In genomic region chr15:58227706-58228543, GRCh38 we compare ENCODE assay signal across 8 cellular contexts.
DNase-seq lines count a peak whose midpoint lies in the region; ATAC-seq and TF ChIP-seq lines count a peak whose summit lies in the region.

No MANE protein-coding gene starts in this region.

- no peaks in the 10 kb centered on the region for H3K4me1 ChIP-seq in HEK293 (ENCODE audit: control insufficient read depth, insufficient read depth, low read length)

- no peak for ATAC-seq in HG02870 (IDR thresholded peaks at IDR 0.05; ENCODE audit: unreplicated experiment)

- peak; percentile 30; the same call in 1 of the 2 replicates for TF ChIP-seq CTCF in HEK293 (tag by site-specific recombination; IDR thresholded peaks at IDR 0.05)

- no peaks in the 10 kb centered on the region for H3K36me3 ChIP-seq in HEK293 (ENCODE audit: control insufficient read depth in 2 of 2, insufficient read depth in 1 of 2, low read length in 2 of 2)

- CTCF ChIA-PET in HEK293 (lab: Yijun Ruan, JAX): interaction anchor here (0.6 to 1.6 kb wide), 9 partner anchors 9 to 1301 kb away, joined by 3 to 10 read pairs (median 4); no protein-coding TSS in a partner anchor
- CTCF ChIA-PET in activated CD4-positive, alpha-beta memory T cell treated with anti-CD3 and anti-CD28 coated beads, Interleukin-2, amount 10 ng/mL, durations not matched to agents 7 days and 5 days (lab: Charles Lee): interaction anchor here (0.6 to 1.7 kb wide), 30 partner anchors 10 to 1301 kb away, joined by 3 to 17 read pairs (median 4); partner anchors contain the start of gene MINDY2

- DNase-seq in Ammon's horn (ENCODE audit: low spot score): peak; percentile 89
- DNase-seq in NCI-H69 (lab: John Stamatoyannopoulos, UW): peak; percentile 92
- DNase-seq in activated CD4-positive, alpha-beta memory T cell treated with anti-CD3 and anti-CD28 coated beads, Interleukin-2, amount 10 ng/mL, durations not matched to agents 7 days and 5 days: peak; percentile 74
- DNase-seq in effector CD8-positive, alpha-beta T cell (lab: John Stamatoyannopoulos, UW): peak; percentile 13
- DNase-seq in lung microvascular endothelial cell (ENCODE audit: low read depth in 2 of 2): peak; percentile 80 to 90
- DNase-seq in stimulated activated CD8-positive, alpha-beta memory T cell treated with anti-CD3 and anti-CD28 coated beads, Interleukin-2, amount 100 ng/mL, for 1 hour (ENCODE audit: low read depth in 2 of 2): peak; percentile 14 to 28

- H3K27ac ChIP-seq in HEK293 (ENCODE audit: extremely low read depth, low read depth, low read length): no peak overlapping the region

- H3K27me3 Mint-ChIP-seq in activated CD4-positive, alpha-beta memory T cell treated with anti-CD3 and anti-CD28 coated beads, Interleukin-2, amount 10 ng/mL, durations not matched to agents 7 days and 5 days: peaks cover 20% of the 10 kb centered on the region

- POLR2A ChIA-PET in HEK293 (lab: Yijun Ruan, JAX): no interaction called here
- POLR2A ChIA-PET in activated CD4-positive, alpha-beta memory T cell treated with anti-CD3 and anti-CD28 coated beads, Interleukin-2, amount 10 ng/mL, durations not matched to agents 7 days and 5 days (lab: Charles Lee): interaction anchor here (1.0 kb wide), 1 partner anchor 543 kb away, joined by 4 read pairs; the partner anchor contains the start of gene MINDY2

- no peaks in the 10 kb centered on the region for H3K36me3 Mint-ChIP-seq in activated CD4-positive, alpha-beta memory T cell treated with anti-CD3 and anti-CD28 coated beads, Interleukin-2, amount 10 ng/mL, durations not matched to agents 7 days and 5 days (ENCODE audit: low read depth)

- H3K9me3 Mint-ChIP-seq in activated CD4-positive, alpha-beta memory T cell treated with anti-CD3 and anti-CD28 coated beads, Interleukin-2, amount 10 ng/mL, durations not matched to agents 7 days and 5 days: no peaks in the 10 kb centered on the region

- no peak overlapping the region for H3K4me3 ChIP-seq in HEK293 (ENCODE audit: low read depth, low read length)

- H3K27ac Mint-ChIP-seq in activated CD4-positive, alpha-beta memory T cell treated with anti-CD3 and anti-CD28 coated beads, Interleukin-2, amount 10 ng/mL, durations not matched to agents 7 days and 5 days: no peak overlapping the region

- H3K4me3 Mint-ChIP-seq in activated CD4-positive, alpha-beta memory T cell treated with anti-CD3 and anti-CD28 coated beads, Interleukin-2, amount 10 ng/mL, durations not matched to agents 7 days and 5 days: no peak overlapping the region

- H3K4me1 Mint-ChIP-seq in activated CD4-positive, alpha-beta memory T cell treated with anti-CD3 and anti-CD28 coated beads, Interleukin-2, amount 10 ng/mL, durations not matched to agents 7 days and 5 days: peaks cover 10% of the 10 kb centered on the region

- H3K9me3 ChIP-seq in HEK293 (ENCODE audit: control insufficient read depth, insufficient read depth, low read depth, low read length): no peaks in the 10 kb centered on the region

TF ChIP-seq in HEK293, 187 proteins besides CTCF, POLR2A, EP300 and RAD21:
- peak; percentile 82 for TF ChIP-seq ZNF654 (tag by site-specific recombination; IDR thresholded peaks at IDR 0.05; ENCODE audit: low read depth)
- TF ChIP-seq FEZF1 (tag by site-specific recombination; IDR thresholded peaks at IDR 0.05): no peak
- no peak for TF ChIP-seq ZNF670 (tag by site-specific recombination; IDR thresholded peaks at IDR 0.05; ENCODE audit: low read depth)

Comparison
In these comparisons a context has a peak if more than half of its experiments do, and no peak if none do; other contexts are left out.
1. DNase-seq: peak in every context shown above with its lines; median percentile 92 in NCI-H69; 89 in Ammon's horn; 85 in lung microvascular endothelial cell; 74 in activated CD4-positive, alpha-beta memory T cell treated with anti-CD3 and anti-CD28 coated beads, Interleukin-2, amount 10 ng/mL, durations not matched to agents 7 days and 5 days; 21 in stimulated activated CD8-positive, alpha-beta memory T cell treated with anti-CD3 and anti-CD28 coated beads, Interleukin-2, amount 100 ng/mL, for 1 hour; 13 in effector CD8-positive, alpha-beta T cell.